Comparison of ENCODE assay signal across 29 cellular contexts in genomic region chr7:132758983-132759382, GRCh38.
"Had no signal": no experiment of that assay in that cellular context is flagged by ENCODE, and none has a peak within 500 bp of the region (broad histone marks: within the 10 kb centered on the region; RNA-seq: fewer than 3 reads in every experiment).

No MANE protein-coding gene starts in this region.

- ATAC-seq: activated CD8-positive, alpha-beta T cell treated with anti-CD3 and anti-CD28 coated beads, Interleukin-2, amount 10 ng/mL, durations not matched to agents 7 days and 5 days; activated naive CD8-positive, alpha-beta T cell treated with anti-CD3 and anti-CD28 coated beads, Interleukin-2, amount 50 U/mL, for 24 hours; body of pancreas; T-cell; WTC11 had no signal

- H3K27me3 ChIP-seq: ascending aorta, body of pancreas, Peyer's patch had no signal

- H3K36me3 ChIP-seq: ascending aorta, Peyer's patch had no signal

- H3K9me3 ChIP-seq: ascending aorta, body of pancreas, Peyer's patch had no signal

- H3K4me1 ChIP-seq: ascending aorta, Peyer's patch had no signal

- DNase-seq: activated CD4-positive, alpha-beta T cell treated with anti-CD3 and anti-CD28 coated beads for 48 hours; activated CD4-positive, alpha-beta T cell treated with anti-CD3 and anti-CD28 coated beads, Interleukin-2, amount 50 U/mL, for 4 hours; activated CD4-positive, CD25-positive, alpha-beta regulatory T cell treated with anti-CD3 and anti-CD28 coated beads, Interleukin-2, amount 50 U/mL, for 72 hours; activated CD8-positive, alpha-beta memory T cell treated with anti-CD3 and anti-CD28 coated beads, Interleukin-2, amount 50 U/mL, for 48 hours; activated CD8-positive, alpha-beta T cell treated with anti-CD3 and anti-CD28 coated beads, Interleukin-2, amount 10 ng/mL, durations not matched to agents 7 days and 5 days; activated naive CD4-positive, alpha-beta T cell; activated naive CD8-positive, alpha-beta T cell treated with anti-CD3 and anti-CD28 coated beads, Interleukin-2, amount 50 U/mL, for 24 hours; activated T-cell treated with anti-CD3 and anti-CD28 coated beads, Interleukin-2, amount 50 U/mL, for 1 hour; amniotic stem cell; body of pancreas; KG1; NCI-H1105; NCI-H1436; NCI-H1694 treated with DMSO at 0.1 percent for 48 hours; NCI-H2029 treated with DMSO at 0.1 percent for 48 hours; NCI-H345; NCI-H510A; NCI-H526 treated with DMSO at 0.1 percent for 48 hours; NCI-H82; Peyer's patch; SIG-M5; T-cell; T-helper 2 cell; T1000 had no signal

- H3K9me3 Mint-ChIP-seq: activated naive CD4-positive, alpha-beta T cell treated with anti-CD3 and anti-CD28 coated beads, Interleukin-2, amount 50 U/mL, for 24 hours; activated naive CD8-positive, alpha-beta T cell treated with anti-CD3 and anti-CD28 coated beads, Interleukin-2, amount 50 U/mL, for 24 hours; central memory CD8-positive, alpha-beta T cell; IgD-negative memory B cell; T-cell had no signal

- H3K36me3 Mint-ChIP-seq: activated naive CD4-positive, alpha-beta T cell treated with anti-CD3 and anti-CD28 coated beads, Interleukin-2, amount 50 U/mL, for 24 hours; T-cell had no signal

- H3K4me3 ChIP-seq: ascending aorta, body of pancreas, Peyer's patch had no signal

- H3K27ac ChIP-seq: ascending aorta, body of pancreas, Peyer's patch had no signal

- H3K27ac Mint-ChIP-seq: activated CD8-positive, alpha-beta T cell treated with anti-CD3 and anti-CD28 coated beads, Interleukin-2, amount 10 ng/mL, durations not matched to agents 7 days and 5 days; activated naive CD4-positive, alpha-beta T cell treated with anti-CD3 and anti-CD28 coated beads, Interleukin-2, amount 50 U/mL, for 24 hours; activated naive CD8-positive, alpha-beta T cell treated with anti-CD3 and anti-CD28 coated beads, Interleukin-2, amount 50 U/mL, for 24 hours; IgD-negative memory B cell; T-cell; WTC11 had no signal
